In the genomic region with DNA sequence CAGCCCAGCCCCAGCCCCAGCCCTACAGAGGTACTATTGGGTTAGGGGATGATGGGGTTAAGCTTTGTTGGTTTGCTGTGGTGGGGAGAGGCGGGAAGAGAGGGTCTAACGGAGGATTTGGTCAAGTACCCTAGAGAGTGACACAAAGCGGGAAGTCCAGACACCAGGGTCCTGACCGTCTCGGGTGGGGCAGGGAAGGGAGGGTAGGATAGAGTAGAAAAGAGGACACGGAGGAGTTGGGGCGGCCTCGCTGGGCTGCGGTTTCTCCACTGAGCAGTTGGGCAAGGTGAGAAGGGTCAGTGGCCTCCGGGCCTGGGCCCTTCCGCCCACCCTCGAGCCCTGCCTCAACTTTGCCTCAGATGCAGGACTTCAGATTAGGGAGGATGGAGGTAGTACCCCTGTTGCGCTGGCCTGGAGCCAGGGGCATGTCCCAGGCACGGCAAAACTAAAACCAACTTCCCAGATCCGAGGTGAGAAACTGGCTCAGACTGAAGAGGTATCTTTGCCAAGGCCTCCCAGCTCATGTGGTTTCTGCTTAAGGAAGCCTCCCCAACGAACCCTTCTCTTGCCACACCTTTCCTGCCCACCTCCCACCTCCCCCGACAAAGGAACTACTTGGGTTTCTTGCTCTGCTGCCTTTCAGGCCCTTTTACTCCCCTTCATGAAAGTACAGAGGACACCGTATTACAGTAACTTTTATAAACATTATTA, we compare ENCODE assay signal across 8 cellular contexts. TPM values are rescaled to one million over a fixed set of nuclear protein-coding genes. Genes with fewer than 3 reads are reported as not detected.
DNase-seq lines count a peak whose midpoint lies in the region; ATAC-seq and TF ChIP-seq lines count a peak whose summit lies in the region.

No MANE protein-coding gene starts in this region.

- H3K27ac Mint-ChIP-seq in activated T-helper 1 cell treated with anti-CD3 and anti-CD28 coated beads, Interleukin-12 subunit alpha, Interleukin-12 subunit beta, Interleukin-2, Interleukin-4 antibody, amounts not matched to agents 30 ng/mL and 10 ng/mL and 1 ng/mL, durations not matched to agents 14 hours and 24 hours and 36 hours: peak overlapping the region; percentile 85

- peak overlapping the region; percentile 92 to 95 (median 94) for H3K27ac ChIP-seq in sigmoid colon

- peaks cover 0 to 87% (median 68%) of the 10 kb centered on the region in 4 donors for H3K4me1 ChIP-seq in sigmoid colon

- H3K4me3 Mint-ChIP-seq in activated T-helper 1 cell treated with anti-CD3 and anti-CD28 coated beads, Interleukin-12 subunit alpha, Interleukin-12 subunit beta, Interleukin-2, Interleukin-4 antibody, amounts not matched to agents 30 ng/mL and 10 ng/mL and 1 ng/mL, durations not matched to agents 14 hours and 24 hours and 36 hours: peak overlapping the region; percentile 89

- DNase-seq in BJ (ENCODE audit: low read depth) (no peak), HT-29 (ENCODE audit: low spot score) (peak; percentile 29), left ventricle myocardium superior (peak; percentile 62), sigmoid colon (peak; percentile 76)
- no peak for DNase-seq in activated T-helper 1 cell treated with anti-CD3 and anti-CD28 coated beads, Interleukin-12 subunit alpha, Interleukin-12 subunit beta, Interleukin-2, Interleukin-4 antibody, amounts not matched to agents 30 ng/mL and 10 ng/mL and 1 ng/mL, durations not matched to agents 14 hours and 24 hours and 36 hours (ENCODE audit: low spot score)

- H3K9me3 ChIP-seq in sigmoid colon: no peaks in the 10 kb centered on the region

- TF ChIP-seq POLR2A in sigmoid colon (IDR thresholded peaks at IDR 0.05): no peak

- TF ChIP-seq CTCF in BJ (IDR thresholded peaks at IDR 0.05; ENCODE audit: insufficient read depth, low read depth, low read length) (no peak), sigmoid colon (IDR thresholded peaks at IDR 0.05) (no peak)

- WGBS in sigmoid colon, 2 donors: 1% methylated on average over 18 of the region's 18 CpGs

- no peak for TF ChIP-seq EP300 in sigmoid colon (IDR thresholded peaks at IDR 0.05)

- CTCF ChIA-PET in BJ (lab: Yijun Ruan, JAX): interaction anchor here (1.0 to 8.0 kb wide), 8 partner anchors 18 to 53 kb away, joined by 3 to 48 read pairs (median 5); no protein-coding TSS in a partner anchor

- intact Hi-C loops in activated T-helper 1 cell treated with anti-CD3 and anti-CD28 coated beads, Interleukin-12 subunit alpha, Interleukin-12 subunit beta, Interleukin-2, Interleukin-4 antibody, amounts not matched to agents 30 ng/mL and 10 ng/mL and 1 ng/mL, durations not matched to agents 14 hours and 24 hours and 36 hours (cut with micrococcal nuclease): loop anchor here (1.0 to 10.0 kb wide), 9 partner anchors 22 to 1650 kb away; partner anchors contain the start of genes ARID3B, CLK3, IMP3 and NPTN
- intact Hi-C loops in left ventricle myocardium superior (cut with micrococcal nuclease) (no loop called here), sigmoid colon (cut with DNase I) (loop anchor here (5.0 to 10.0 kb wide), 3 partner anchors 52 to 1520 kb away; partner anchors contain the start of genes ARIH1 and SIN3A)

- peak overlapping the region; percentile 88 for H3K4me3 ChIP-seq in BJ (ENCODE audit: low read depth, low read length)
- peak overlapping the region; percentile 70 to 93 (median 85) for H3K4me3 ChIP-seq in sigmoid colon

- peak; percentile 1 for ATAC-seq in left ventricle myocardium superior
- no peak for ATAC-seq in GM19463 (IDR thresholded peaks at IDR 0.05; ENCODE audit: unreplicated experiment)
- no peak for ATAC-seq in HG03175 (IDR thresholded peaks at IDR 0.05; ENCODE audit: unreplicated experiment)
- ATAC-seq in HG03460 (IDR thresholded peaks at IDR 0.05; ENCODE audit: unreplicated experiment): no peak

- H3K36me3 Mint-ChIP-seq in activated T-helper 1 cell treated with anti-CD3 and anti-CD28 coated beads, Interleukin-12 subunit alpha, Interleukin-12 subunit beta, Interleukin-2, Interleukin-4 antibody, amounts not matched to agents 30 ng/mL and 10 ng/mL and 1 ng/mL, durations not matched to agents 14 hours and 24 hours and 36 hours (ENCODE audit: low read depth): peaks cover 21% of the 10 kb centered on the region

- H3K36me3 ChIP-seq in BJ (ENCODE audit: control insufficient read depth, insufficient read depth, low read length): peaks cover 7% of the 10 kb centered on the region
- peaks cover 0 to 17% (median 11%) of the 10 kb centered on the region in 4 donors for H3K36me3 ChIP-seq in sigmoid colon

- H3K4me1 Mint-ChIP-seq in activated T-helper 1 cell treated with anti-CD3 and anti-CD28 coated beads, Interleukin-12 subunit alpha, Interleukin-12 subunit beta, Interleukin-2, Interleukin-4 antibody, amounts not matched to agents 30 ng/mL and 10 ng/mL and 1 ng/mL, durations not matched to agents 14 hours and 24 hours and 36 hours (ENCODE audit: low read depth): peaks cover 64% of the 10 kb centered on the region

- H3K27me3 Mint-ChIP-seq in activated T-helper 1 cell treated with anti-CD3 and anti-CD28 coated beads, Interleukin-12 subunit alpha, Interleukin-12 subunit beta, Interleukin-2, Interleukin-4 antibody, amounts not matched to agents 30 ng/mL and 10 ng/mL and 1 ng/mL, durations not matched to agents 14 hours and 24 hours and 36 hours (ENCODE audit: insufficient read depth): no peaks in the 10 kb centered on the region

- H3K9me3 Mint-ChIP-seq in activated T-helper 1 cell treated with anti-CD3 and anti-CD28 coated beads, Interleukin-12 subunit alpha, Interleukin-12 subunit beta, Interleukin-2, Interleukin-4 antibody, amounts not matched to agents 30 ng/mL and 10 ng/mL and 1 ng/mL, durations not matched to agents 14 hours and 24 hours and 36 hours: no peaks in the 10 kb centered on the region

- H3K27me3 ChIP-seq in BJ (ENCODE audit: control insufficient read depth, insufficient read depth, low read length) (no peaks in the 10 kb centered on the region), sigmoid colon (no peaks in the 10 kb centered on the region)

- POLR2A ChIA-PET in BJ (lab: Charles Lee): interaction anchor here (0.7 kb wide), 1 partner anchor 10 kb away, joined by 10 read pairs; no protein-coding TSS in a partner anchor

RNA-seq across cellular contexts. Expression of gene PML, which starts 0.6 kb away (rescaled TPM):
- 10.7 and 14.3 TPM in 2 replicates for polyA plus RNA-seq in BJ (2011; rRNA removed)
- 22.8 and 32.7 TPM in 2 replicates for polyA minus RNA-seq in BJ (2011; rRNA and poly(A)+ RNA removed)
- 36.9 and 47.2 TPM in 2 replicates for total RNA-seq in HT-29 (2014; rRNA removed; shearing (Covaris generic))
- 62.0 and 63.6 TPM in 2 replicates for total RNA-seq in activated T-helper 1 cell treated with anti-CD3 and anti-CD28 coated beads, Interleukin-12 subunit alpha, Interleukin-12 subunit beta, Interleukin-2, Interleukin-4 antibody, amounts not matched to agents 30 ng/mL and 10 ng/mL and 1 ng/mL, durations not matched to agents 14 hours and 24 hours and 36 hours
- 20.8 TPM for total RNA-seq in left ventricle myocardium superior
- total RNA-seq in sigmoid colon: 100 to 1,000 TPM in 1 of 4 donors, 10 to 100 TPM in 3; 43.3 to 129 (median 60.0) TPM
- polyA plus RNA-seq in sigmoid colon: 10 to 100 TPM in 1 of 3 donors, 1 to 10 TPM in 2; 9.6 to 36.4 (median 9.7) TPM

RNA-seq across cellular contexts. Expression of gene STOML1, which starts 3.0 kb away (rescaled TPM):
- polyA plus RNA-seq in BJ (2011; rRNA removed) (13.2 and 18.3 TPM in 2 replicates), sigmoid colon (10 to 100 TPM in 1 of 3 donors, 1 to 10 TPM in 2; 3.5 to 18.5 (median 4.2) TPM)
- polyA minus RNA-seq in BJ (2011; rRNA and poly(A)+ RNA removed): 6.4 and 13.4 TPM in 2 replicates
- 13.3 and 23.5 TPM in 2 replicates for total RNA-seq in HT-29 (2014; rRNA removed; shearing (Covaris generic))
- 10.6 and 11.6 TPM in 2 replicates for total RNA-seq in activated T-helper 1 cell treated with anti-CD3 and anti-CD28 coated beads, Interleukin-12 subunit alpha, Interleukin-12 subunit beta, Interleukin-2, Interleukin-4 antibody, amounts not matched to agents 30 ng/mL and 10 ng/mL and 1 ng/mL, durations not matched to agents 14 hours and 24 hours and 36 hours
- total RNA-seq in left ventricle myocardium superior (26.9 TPM), sigmoid colon (10 to 100 TPM in 3 of 4 donors, 1 to 10 TPM in 1; 10.0 to 17.8 (median 13.8) TPM)

Comparison
In these comparisons a context has a peak if more than half of its experiments do, and no peak if none do; other contexts are left out.
1. DNase-seq: peak in HT-29 (single experiment), left ventricle myocardium superior (single experiment) and sigmoid colon (single experiment); none in BJ (single experiment) and activated T-helper 1 cell treated with anti-CD3 and anti-CD28 coated beads, Interleukin-12 subunit alpha, Interleukin-12 subunit beta, Interleukin-2, Interleukin-4 antibody, amounts not matched to agents 30 ng/mL and 10 ng/mL and 1 ng/mL, durations not matched to agents 14 hours and 24 hours and 36 hours (single experiment).